In the genomic region with DNA sequence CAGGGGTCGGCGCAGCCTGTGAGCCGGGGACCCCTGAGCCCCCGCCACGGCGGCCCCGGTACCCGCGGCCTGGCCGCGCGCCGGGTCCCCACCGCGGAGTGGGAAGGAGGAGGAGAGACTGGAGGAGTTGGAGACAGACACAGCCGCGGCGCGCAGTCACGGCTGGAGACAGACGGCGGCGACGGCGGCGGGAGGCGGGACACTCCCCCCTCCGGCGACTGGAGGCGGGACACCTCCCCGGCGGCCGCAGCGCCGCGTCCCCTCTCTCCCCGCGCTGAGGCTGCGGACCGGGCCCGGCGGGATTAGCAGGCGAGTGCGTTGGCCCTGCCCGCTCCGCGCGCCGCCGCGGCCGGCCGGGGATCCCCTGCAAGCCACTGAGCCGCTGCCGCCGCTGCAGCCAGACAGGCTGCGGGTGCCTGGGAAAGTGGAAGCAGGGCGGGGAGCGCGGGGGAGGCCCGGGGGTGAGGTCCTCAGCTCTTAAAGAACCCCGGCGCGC, we compare ENCODE assay signal across 1 cellular context.
A peak's percentile ranks its signal among the peaks of the same experiment; 100 is the strongest.
TF ChIP-seq lines count a peak whose summit lies in the region.

No MANE protein-coding gene starts in this region.

TF ChIP-seq in HepG2, 621 proteins besides CTCF, POLR2A, EP300 and RAD21 (continued from another document):
- TF ChIP-seq, protein P1, sequence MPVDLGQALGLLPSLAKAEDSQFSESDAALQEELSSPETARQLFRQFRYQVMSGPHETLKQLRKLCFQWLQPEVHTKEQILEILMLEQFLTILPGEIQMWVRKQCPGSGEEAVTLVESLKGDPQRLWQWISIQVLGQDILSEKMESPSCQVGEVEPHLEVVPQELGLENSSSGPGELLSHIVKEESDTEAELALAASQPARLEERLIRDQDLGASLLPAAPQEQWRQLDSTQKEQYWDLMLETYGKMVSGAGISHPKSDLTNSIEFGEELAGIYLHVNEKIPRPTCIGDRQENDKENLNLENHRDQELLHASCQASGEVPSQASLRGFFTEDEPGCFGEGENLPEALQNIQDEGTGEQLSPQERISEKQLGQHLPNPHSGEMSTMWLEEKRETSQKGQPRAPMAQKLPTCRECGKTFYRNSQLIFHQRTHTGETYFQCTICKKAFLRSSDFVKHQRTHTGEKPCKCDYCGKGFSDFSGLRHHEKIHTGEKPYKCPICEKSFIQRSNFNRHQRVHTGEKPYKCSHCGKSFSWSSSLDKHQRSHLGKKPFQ (CRISPR knock-in tag; IDR thresholded peaks at IDR 0.05; ENCODE audit: insufficient replicate concordance) = no peak
- 0 out of 2 replicates have a peak, but pooled peaks have one; percentile 14 for TF ChIP-seq ZNF589 (CRISPR knock-in tag; conservative IDR thresholded peaks at IDR 0.05)
- peak; percentile 62; the same call in 1 of the 2 replicates for TF ChIP-seq ZFY (CRISPR knock-in tag; IDR thresholded peaks at IDR 0.05)
- peak; percentile 63 for TF ChIP-seq RBFOX2 (IDR thresholded peaks at IDR 0.05; ENCODE audit: low read depth, low read length)
- TF ChIP-seq, protein P2, sequence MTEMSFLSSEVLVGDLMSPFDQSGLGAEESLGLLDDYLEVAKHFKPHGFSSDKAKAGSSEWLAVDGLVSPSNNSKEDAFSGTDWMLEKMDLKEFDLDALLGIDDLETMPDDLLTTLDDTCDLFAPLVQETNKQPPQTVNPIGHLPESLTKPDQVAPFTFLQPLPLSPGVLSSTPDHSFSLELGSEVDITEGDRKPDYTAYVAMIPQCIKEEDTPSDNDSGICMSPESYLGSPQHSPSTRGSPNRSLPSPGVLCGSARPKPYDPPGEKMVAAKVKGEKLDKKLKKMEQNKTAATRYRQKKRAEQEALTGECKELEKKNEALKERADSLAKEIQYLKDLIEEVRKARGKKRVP (CRISPR knock-in tag; IDR thresholded peaks at IDR 0.05) = no peak
- no peak for TF ChIP-seq NFRKB (IDR thresholded peaks at IDR 0.05)
- TF ChIP-seq, protein P3, sequence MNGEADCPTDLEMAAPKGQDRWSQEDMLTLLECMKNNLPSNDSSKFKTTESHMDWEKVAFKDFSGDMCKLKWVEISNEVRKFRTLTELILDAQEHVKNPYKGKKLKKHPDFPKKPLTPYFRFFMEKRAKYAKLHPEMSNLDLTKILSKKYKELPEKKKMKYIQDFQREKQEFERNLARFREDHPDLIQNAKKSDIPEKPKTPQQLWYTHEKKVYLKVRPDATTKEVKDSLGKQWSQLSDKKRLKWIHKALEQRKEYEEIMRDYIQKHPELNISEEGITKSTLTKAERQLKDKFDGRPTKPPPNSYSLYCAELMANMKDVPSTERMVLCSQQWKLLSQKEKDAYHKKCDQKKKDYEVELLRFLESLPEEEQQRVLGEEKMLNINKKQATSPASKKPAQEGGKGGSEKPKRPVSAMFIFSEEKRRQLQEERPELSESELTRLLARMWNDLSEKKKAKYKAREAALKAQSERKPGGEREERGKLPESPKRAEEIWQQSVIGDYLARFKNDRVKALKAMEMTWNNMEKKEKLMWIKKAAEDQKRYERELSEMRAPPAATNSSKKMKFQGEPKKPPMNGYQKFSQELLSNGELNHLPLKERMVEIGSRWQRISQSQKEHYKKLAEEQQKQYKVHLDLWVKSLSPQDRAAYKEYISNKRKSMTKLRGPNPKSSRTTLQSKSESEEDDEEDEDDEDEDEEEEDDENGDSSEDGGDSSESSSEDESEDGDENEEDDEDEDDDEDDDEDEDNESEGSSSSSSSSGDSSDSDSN (CRISPR knock-in tag; IDR thresholded peaks at IDR 0.05) = peak; percentile 59; the same call in 1 of the 2 replicates
- TF ChIP-seq, protein P4, sequence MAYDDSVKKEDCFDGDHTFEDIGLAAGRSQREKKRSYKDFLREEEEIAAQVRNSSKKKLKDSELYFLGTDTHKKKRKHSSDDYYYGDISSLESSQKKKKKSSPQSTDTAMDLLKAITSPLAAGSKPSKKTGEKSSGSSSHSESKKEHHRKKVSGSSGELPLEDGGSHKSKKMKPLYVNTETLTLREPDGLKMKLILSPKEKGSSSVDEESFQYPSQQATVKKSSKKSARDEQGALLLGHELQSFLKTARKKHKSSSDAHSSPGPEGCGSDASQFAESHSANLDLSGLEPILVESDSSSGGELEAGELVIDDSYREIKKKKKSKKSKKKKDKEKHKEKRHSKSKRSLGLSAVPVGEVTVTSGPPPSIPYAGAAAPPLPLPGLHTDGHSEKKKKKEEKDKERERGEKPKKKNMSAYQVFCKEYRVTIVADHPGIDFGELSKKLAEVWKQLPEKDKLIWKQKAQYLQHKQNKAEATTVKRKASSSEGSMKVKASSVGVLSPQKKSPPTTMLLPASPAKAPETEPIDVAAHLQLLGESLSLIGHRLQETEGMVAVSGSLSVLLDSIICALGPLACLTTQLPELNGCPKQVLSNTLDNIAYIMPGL (CRISPR knock-in tag; IDR thresholded peaks at IDR 0.05; ENCODE audit: borderline replicate concordance in 1 of 2, low read depth in 1 of 2) = 0 out of 4 replicates have a peak, but pooled peaks of 1 of the 2 experiments have one; percentile 11
- TF ChIP-seq HDAC1 (CRISPR knock-in tag; IDR thresholded peaks at IDR 0.05) = 0 out of 2 replicates have a peak, but pooled peaks have one; percentile 17
- TF ChIP-seq, protein P5, sequence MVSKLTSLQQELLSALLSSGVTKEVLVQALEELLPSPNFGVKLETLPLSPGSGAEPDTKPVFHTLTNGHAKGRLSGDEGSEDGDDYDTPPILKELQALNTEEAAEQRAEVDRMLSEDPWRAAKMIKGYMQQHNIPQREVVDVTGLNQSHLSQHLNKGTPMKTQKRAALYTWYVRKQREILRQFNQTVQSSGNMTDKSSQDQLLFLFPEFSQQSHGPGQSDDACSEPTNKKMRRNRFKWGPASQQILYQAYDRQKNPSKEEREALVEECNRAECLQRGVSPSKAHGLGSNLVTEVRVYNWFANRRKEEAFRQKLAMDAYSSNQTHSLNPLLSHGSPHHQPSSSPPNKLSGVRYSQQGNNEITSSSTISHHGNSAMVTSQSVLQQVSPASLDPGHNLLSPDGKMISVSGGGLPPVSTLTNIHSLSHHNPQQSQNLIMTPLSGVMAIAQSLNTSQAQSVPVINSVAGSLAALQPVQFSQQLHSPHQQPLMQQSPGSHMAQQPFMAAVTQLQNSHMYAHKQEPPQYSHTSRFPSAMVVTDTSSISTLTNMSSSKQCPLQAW (CRISPR knock-in tag; IDR thresholded peaks at IDR 0.05) = no peak
- TF ChIP-seq, protein P6, sequence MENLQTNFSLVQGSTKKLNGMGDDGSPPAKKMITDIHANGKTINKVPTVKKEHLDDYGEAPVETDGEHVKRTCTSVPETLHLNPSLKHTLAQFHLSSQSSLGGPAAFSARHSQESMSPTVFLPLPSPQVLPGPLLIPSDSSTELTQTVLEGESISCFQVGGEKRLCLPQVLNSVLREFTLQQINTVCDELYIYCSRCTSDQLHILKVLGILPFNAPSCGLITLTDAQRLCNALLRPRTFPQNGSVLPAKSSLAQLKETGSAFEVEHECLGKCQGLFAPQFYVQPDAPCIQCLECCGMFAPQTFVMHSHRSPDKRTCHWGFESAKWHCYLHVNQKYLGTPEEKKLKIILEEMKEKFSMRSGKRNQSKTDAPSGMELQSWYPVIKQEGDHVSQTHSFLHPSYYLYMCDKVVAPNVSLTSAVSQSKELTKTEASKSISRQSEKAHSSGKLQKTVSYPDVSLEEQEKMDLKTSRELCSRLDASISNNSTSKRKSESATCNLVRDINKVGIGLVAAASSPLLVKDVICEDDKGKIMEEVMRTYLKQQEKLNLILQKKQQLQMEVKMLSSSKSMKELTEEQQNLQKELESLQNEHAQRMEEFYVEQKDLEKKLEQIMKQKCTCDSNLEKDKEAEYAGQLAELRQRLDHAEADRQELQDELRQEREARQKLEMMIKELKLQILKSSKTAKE (CRISPR knock-in tag; IDR thresholded peaks at IDR 0.05; ENCODE audit: borderline replicate concordance) = 0 out of 2 replicates have a peak, but pooled peaks have one; percentile 41
- TF ChIP-seq HNRNPLL (IDR thresholded peaks at IDR 0.05; ENCODE audit: low read depth, low read length, poor library complexity, severe bottlenecking) = peak; percentile 17
- TF ChIP-seq, protein P7, sequence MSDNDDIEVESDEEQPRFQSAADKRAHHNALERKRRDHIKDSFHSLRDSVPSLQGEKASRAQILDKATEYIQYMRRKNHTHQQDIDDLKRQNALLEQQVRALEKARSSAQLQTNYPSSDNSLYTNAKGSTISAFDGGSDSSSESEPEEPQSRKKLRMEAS (IDR thresholded peaks at IDR 0.05) = peak; percentile 16; the same call in 1 of the 2 replicates
- peak; percentile 82 for TF ChIP-seq SKI (IDR thresholded peaks at IDR 0.05; ENCODE audit: partially characterized antibody)
- 0 out of 2 replicates have a peak, but pooled peaks have one; percentile 20 for TF ChIP-seq ZNF777 (CRISPR knock-in tag; IDR thresholded peaks at IDR 0.05)
- no peak for TF ChIP-seq SAFB2 (CRISPR knock-in tag; IDR thresholded peaks at IDR 0.05; ENCODE audit: borderline replicate concordance, low read depth)
- no peak for TF ChIP-seq ZNF431 (CRISPR knock-in tag; IDR thresholded peaks at IDR 0.05; ENCODE audit: borderline replicate concordance, low read depth)
- TF ChIP-seq CCDC6 (CRISPR knock-in tag; IDR thresholded peaks at IDR 0.05) = 0 out of 2 replicates have a peak, but pooled peaks have one; percentile 46
- TF ChIP-seq AGO2 (optimal IDR thresholded peaks at IDR 0.05; ENCODE audit: low read depth, low read length) = peak; percentile 28
- TF ChIP-seq, protein P8, sequence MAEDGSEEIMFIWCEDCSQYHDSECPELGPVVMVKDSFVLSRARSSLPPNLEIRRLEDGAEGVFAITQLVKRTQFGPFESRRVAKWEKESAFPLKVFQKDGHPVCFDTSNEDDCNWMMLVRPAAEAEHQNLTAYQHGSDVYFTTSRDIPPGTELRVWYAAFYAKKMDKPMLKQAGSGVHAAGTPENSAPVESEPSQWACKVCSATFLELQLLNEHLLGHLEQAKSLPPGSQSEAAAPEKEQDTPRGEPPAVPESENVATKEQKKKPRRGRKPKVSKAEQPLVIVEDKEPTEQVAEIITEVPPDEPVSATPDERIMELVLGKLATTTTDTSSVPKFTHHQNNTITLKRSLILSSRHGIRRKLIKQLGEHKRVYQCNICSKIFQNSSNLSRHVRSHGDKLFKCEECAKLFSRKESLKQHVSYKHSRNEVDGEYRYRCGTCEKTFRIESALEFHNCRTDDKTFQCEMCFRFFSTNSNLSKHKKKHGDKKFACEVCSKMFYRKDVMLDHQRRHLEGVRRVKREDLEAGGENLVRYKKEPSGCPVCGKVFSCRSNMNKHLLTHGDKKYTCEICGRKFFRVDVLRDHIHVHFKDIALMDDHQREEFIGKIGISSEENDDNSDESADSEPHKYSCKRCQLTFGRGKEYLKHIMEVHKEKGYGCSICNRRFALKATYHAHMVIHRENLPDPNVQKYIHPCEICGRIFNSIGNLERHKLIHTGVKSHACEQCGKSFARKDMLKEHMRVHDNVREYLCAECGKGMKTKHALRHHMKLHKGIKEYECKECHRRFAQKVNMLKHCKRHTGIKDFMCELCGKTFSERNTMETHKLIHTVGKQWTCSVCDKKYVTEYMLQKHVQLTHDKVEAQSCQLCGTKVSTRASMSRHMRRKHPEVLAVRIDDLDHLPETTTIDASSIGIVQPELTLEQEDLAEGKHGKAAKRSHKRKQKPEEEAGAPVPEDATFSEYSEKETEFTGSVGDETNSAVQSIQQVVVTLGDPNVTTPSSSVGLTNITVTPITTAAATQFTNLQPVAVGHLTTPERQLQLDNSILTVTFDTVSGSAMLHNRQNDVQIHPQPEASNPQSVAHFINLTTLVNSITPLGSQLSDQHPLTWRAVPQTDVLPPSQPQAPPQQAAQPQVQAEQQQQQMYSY (CRISPR knock-in tag; IDR thresholded peaks at IDR 0.05) = no peak
- TF ChIP-seq SP1 (IDR thresholded peaks at IDR 0.05) = no peak
- no peak for TF ChIP-seq SP1 (CRISPR knock-in tag; IDR thresholded peaks at IDR 0.05)
- TF ChIP-seq MAZ (IDR thresholded peaks at IDR 0.05; ENCODE audit: borderline replicate concordance, low read depth, low read length) = no peak
- 0 out of 2 replicates have a peak, but pooled peaks have one; percentile 17 for TF ChIP-seq MAZ (CRISPR knock-in tag; IDR thresholded peaks at IDR 0.05; ENCODE audit: low read depth)
TF ChIP-seq in HepG2: peak in this region for 17.
